Comparison of ENCODE assay signal across 9 cellular contexts in the genomic region with DNA sequence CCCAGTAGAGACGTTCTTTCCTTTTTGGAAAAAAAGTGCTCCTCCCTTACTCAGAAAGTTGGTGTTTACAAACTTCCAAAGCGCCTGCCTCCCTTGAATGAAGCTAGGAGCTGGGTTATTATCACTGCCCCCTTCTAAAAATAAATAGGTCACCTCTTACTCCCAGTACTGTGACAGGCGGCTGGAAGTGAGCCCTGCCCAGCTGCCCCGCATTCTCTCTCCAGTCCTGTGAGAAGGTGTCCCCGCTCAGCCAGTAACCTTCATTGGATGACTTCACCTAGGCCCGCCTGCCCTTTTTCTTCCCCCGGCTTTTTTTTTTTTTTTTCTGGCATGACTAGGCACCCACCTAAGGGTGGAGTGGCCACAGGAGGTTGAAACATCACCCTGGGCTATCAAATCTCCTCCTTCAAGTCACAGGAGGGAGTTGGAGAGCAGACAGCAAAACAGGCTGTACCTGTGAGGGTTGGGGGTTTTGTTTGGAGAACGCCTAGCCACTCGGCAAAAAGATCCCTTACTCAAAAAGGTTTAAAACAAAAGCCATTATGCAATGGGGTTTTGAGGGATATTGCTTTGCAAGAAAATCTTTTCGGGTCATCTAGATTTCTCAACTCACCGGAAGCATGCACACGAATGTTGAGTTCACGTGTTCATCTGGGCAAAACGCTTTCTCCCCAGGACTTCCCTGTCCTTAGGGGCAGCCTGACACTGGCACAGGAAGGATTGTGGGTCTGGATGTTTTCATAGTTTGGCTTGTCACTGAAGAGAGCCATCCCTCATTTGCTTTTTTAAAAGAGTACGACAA. TPM values are rescaled to one million over a fixed set of nuclear protein-coding genes. Genes with fewer than 3 reads are reported as not detected.
DNase-seq lines count a peak whose midpoint lies in the region; ATAC-seq and TF ChIP-seq lines count a peak whose summit lies in the region.
"Had no signal": no experiment of that assay in that cellular context is flagged by ENCODE, and none has a peak within 500 bp of the region (broad histone marks: within the 10 kb centered on the region; RNA-seq: fewer than 3 reads in every experiment).

No MANE protein-coding gene starts in this region.

- no peak for TF ChIP-seq POLR2A in GM18505 (IDR thresholded peaks at IDR 0.05; ENCODE audit: borderline replicate concordance, extremely low read depth, insufficient read depth, insufficient read length)

- H3K27me3 Mint-ChIP-seq in nephron progenitor cell (ENCODE audit: low read depth, poor library complexity), result no peaks in the 10 kb centered on the region
- H3K27me3 Mint-ChIP-seq: central memory CD8-positive, alpha-beta T cell had no signal

- no peak overlapping the region for H3K4me3 Mint-ChIP-seq in nephron progenitor cell
- H3K4me3 Mint-ChIP-seq: central memory CD8-positive, alpha-beta T cell had no signal

- peak overlapping the region; percentile 66 for H3K4me3 ChIP-seq in epithelial cell of proximal tubule (ENCODE audit: low read depth, low read length)

- no peak for ATAC-seq in GM21576 (IDR thresholded peaks at IDR 0.05; ENCODE audit: unreplicated experiment)
- ATAC-seq in GM18505 (IDR thresholded peaks at IDR 0.05; ENCODE audit: unreplicated experiment), result no peak
- no peak for ATAC-seq in HG03439 (IDR thresholded peaks at IDR 0.05; ENCODE audit: unreplicated experiment)

- in situ Hi-C loops in Caki2 (cut with HindIII; ENCODE audit: low pct_unique_long_range_greater_than_20kb, low sequenced_read_pairs), result no loop called here

- DNase-seq in Caki2 (ENCODE audit: low read depth), result peak; percentile 95
- peak; percentile 94 for DNase-seq in NCI-H69 (lab: John Stamatoyannopoulos, UW)
- DNase-seq in epithelial cell of proximal tubule (ENCODE audit: low read depth), result peak; percentile 82
- DNase-seq in nephron progenitor cell, result peak; percentile 23
- DNase-seq in NCI-H187 (lab: John Stamatoyannopoulos, UW), result no peak

- TF ChIP-seq CTCF in epithelial cell of proximal tubule (conservative IDR thresholded peaks at IDR 0.05; ENCODE audit: low read depth, low read length) (no peak), nephron progenitor cell (IDR thresholded peaks at IDR 0.05) (no peak)

- H3K36me3 Mint-ChIP-seq in nephron progenitor cell (ENCODE audit: low read depth), result no peaks in the 10 kb centered on the region

- H3K4me1 Mint-ChIP-seq in nephron progenitor cell, result peaks cover 12% of the 10 kb centered on the region

- peak overlapping the region; percentile 86 for H3K27ac Mint-ChIP-seq in nephron progenitor cell

- H3K9me3 Mint-ChIP-seq in nephron progenitor cell, result no peaks in the 10 kb centered on the region
- H3K9me3 Mint-ChIP-seq: central memory CD8-positive, alpha-beta T cell had no signal

RNA-seq across cellular contexts. Expression of a gene that starts 43.3 kb away (rescaled TPM):
- 35.3 and 52.4 TPM in 2 replicates for total RNA-seq in Caki2 (2014; rRNA removed; shearing (Covaris generic); ENCODE audit: low replicate concordance)
- total RNA-seq in epithelial cell of proximal tubule, result 43.3 and 47.2 TPM in 2 replicates

Comparison
In these comparisons a context has a peak if more than half of its experiments do, and no peak if none do; other contexts are left out.
1. DNase-seq: peak in Caki2 (single experiment), NCI-H69 (single experiment), epithelial cell of proximal tubule (single experiment) and nephron progenitor cell (single experiment); none in NCI-H187 (0 of 2).